9 cellular contexts compared by ENCODE assay signal in genomic region chr4:112889619-112890294, GRCh38.
DNase-seq lines count a peak whose midpoint lies in the region; ATAC-seq and TF ChIP-seq lines count a peak whose summit lies in the region.
"Had no signal": no experiment of that assay in that cellular context is flagged by ENCODE, and none has a peak within 500 bp of the region (broad histone marks: within the 10 kb centered on the region; RNA-seq: fewer than 3 reads in every experiment).

No MANE protein-coding gene starts in this region.

- H3K4me3 Mint-ChIP-seq in activated T-cell treated with anti-CD3 and anti-CD28 coated beads, Interleukin-2, amount 50 U/mL, for 4 hours = no peak overlapping the region
- H3K4me3 Mint-ChIP-seq: activated naive CD4-positive, alpha-beta T cell treated with anti-CD3 and anti-CD28 coated beads for 36 hours had no signal

- no peaks in the 10 kb centered on the region for H3K4me1 Mint-ChIP-seq in activated T-cell treated with anti-CD3 and anti-CD28 coated beads, Interleukin-2, amount 50 U/mL, for 4 hours (ENCODE audit: low read depth)

- H3K4me3 ChIP-seq in foreskin fibroblast (ENCODE audit: low read depth in 1 of 2, low read length in 2 of 2) = peak overlapping the region; percentile 20 to 36
- peak overlapping the region in 4 of 5 donors; percentile 28 to 62 (median 43) for H3K4me3 ChIP-seq in subcutaneous abdominal adipose tissue (ENCODE audit: low read depth in 1 of 5, low read length in 5 of 5)

- DNase-seq in NCI-H69 (lab: John Stamatoyannopoulos, UW) = peak; percentile 81
- peak; percentile 82 to 88 for DNase-seq in foreskin fibroblast
- DNase-seq in activated T-cell treated with anti-CD3 and anti-CD28 coated beads, Interleukin-2, amount 50 U/mL, for 4 hours = no peak
- no peak for DNase-seq in mesenteric fat pad (ENCODE audit: low spot score)
- no peak for DNase-seq in AG08396 (ENCODE audit: low spot score)
- no peak for DNase-seq in GM19238 (ENCODE audit: insufficient read length, low spot score)
- DNase-seq: activated naive CD4-positive, alpha-beta T cell treated with anti-CD3 and anti-CD28 coated beads for 36 hours had no signal

- H3K4me1 ChIP-seq in subcutaneous abdominal adipose tissue (ENCODE audit: control insufficient read depth in 5 of 5, insufficient read depth in 5 of 5, low read length in 5 of 5) = peaks cover 0 to 7% (median 6%) of the 10 kb centered on the region in 5 donors

- H3K27me3 Mint-ChIP-seq in activated T-cell treated with anti-CD3 and anti-CD28 coated beads, Interleukin-2, amount 50 U/mL, for 4 hours (ENCODE audit: low read depth) = peaks cover 10% of the 10 kb centered on the region

- TF ChIP-seq CTCF in foreskin fibroblast (IDR thresholded peaks at IDR 0.05; ENCODE audit: low read depth, low read length) = no peak

- H3K27me3 ChIP-seq in subcutaneous abdominal adipose tissue (ENCODE audit: control insufficient read depth in 5 of 5, insufficient read depth in 4 of 5, low read length in 5 of 5) = no peaks in the 10 kb centered on the region

- ATAC-seq in GM19452 (IDR thresholded peaks at IDR 0.05; ENCODE audit: unreplicated experiment) = peak; percentile 46
- no peak for ATAC-seq in activated T-cell treated with anti-CD3 and anti-CD28 coated beads, Interleukin-2, amount 50 U/mL, for 4 hours

- H3K9ac ChIP-seq in subcutaneous abdominal adipose tissue (ENCODE audit: low read length in 5 of 5) = peak overlapping the region in 4 of 5 donors; percentile 12 to 38 (median 30)

- no peaks in the 10 kb centered on the region for H3K9me3 ChIP-seq in subcutaneous abdominal adipose tissue (ENCODE audit: control insufficient read depth in 5 of 5, low read length in 5 of 5)

- H3K27ac ChIP-seq in subcutaneous abdominal adipose tissue (ENCODE audit: low read depth, low read length) = peak overlapping the region; percentile 62

- no peaks in the 10 kb centered on the region for H3K36me3 Mint-ChIP-seq in activated T-cell treated with anti-CD3 and anti-CD28 coated beads, Interleukin-2, amount 50 U/mL, for 4 hours (ENCODE audit: insufficient read depth)

- H3K36me3 ChIP-seq in subcutaneous abdominal adipose tissue (ENCODE audit: control insufficient read depth in 5 of 5, insufficient read depth in 5 of 5, low read length in 5 of 5) = no peaks in the 10 kb centered on the region

- H3K9me3 Mint-ChIP-seq in activated T-cell treated with anti-CD3 and anti-CD28 coated beads, Interleukin-2, amount 50 U/mL, for 4 hours = no peaks in the 10 kb centered on the region
- H3K9me3 Mint-ChIP-seq: activated naive CD4-positive, alpha-beta T cell treated with anti-CD3 and anti-CD28 coated beads for 36 hours had no signal

Comparison
In these comparisons a context has a peak if more than half of its experiments do, and no peak if none do; other contexts are left out.
1. DNase-seq: peak in NCI-H69 (single experiment) and foreskin fibroblast (2 of 2); none in activated T-cell treated with anti-CD3 and anti-CD28 coated beads, Interleukin-2, amount 50 U/mL, for 4 hours (single experiment), mesenteric fat pad (single experiment), AG08396 (single experiment) and GM19238 (single experiment).